In the genomic region with DNA sequence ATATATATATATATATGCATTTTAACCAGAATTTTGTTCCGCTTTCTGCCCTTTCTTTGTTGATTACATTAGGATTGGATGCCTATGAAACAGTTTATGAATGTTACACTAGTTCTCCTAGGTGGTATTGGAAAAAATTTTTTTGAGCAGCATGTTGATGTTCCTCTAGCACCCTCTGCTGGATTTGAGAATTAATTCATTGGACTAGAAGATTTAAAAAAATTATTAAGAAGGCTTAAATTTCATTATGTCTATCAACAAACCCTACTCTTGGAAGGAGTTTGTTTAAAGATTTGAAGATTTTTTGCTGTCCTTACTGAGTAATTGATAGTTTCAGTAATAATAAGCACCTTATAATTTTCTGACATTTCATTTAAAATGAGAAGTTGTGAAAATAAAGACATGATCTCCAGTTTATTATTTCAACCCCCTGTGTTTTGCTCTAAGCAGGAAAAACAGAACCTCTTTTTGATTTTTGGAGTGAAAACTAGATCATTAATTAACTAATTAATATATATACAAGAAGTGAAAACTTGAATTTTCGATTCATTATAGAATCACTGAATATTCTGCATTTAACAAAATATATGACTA, we compare ENCODE assay signal across 8 cellular contexts.
DNase-seq lines count a peak whose midpoint lies in the region; ATAC-seq, FAIRE-seq and TF ChIP-seq lines count a peak whose summit lies in the region.

No MANE protein-coding gene starts in this region.

- H3K36me3 ChIP-seq in MM.1S (replicated peaks; ENCODE audit: insufficient read depth, low read length) = no peaks in the 10 kb centered on the region
- H3K36me3 ChIP-seq in SK-N-MC (ENCODE audit: insufficient read depth, low read length) = no peaks in the 10 kb centered on the region
- H3K36me3 ChIP-seq in tibial artery = peaks cover 0 to 4% (median 0%) of the 10 kb centered on the region in 3 donors

- H3F3A ChIP-seq in MM.1S (ENCODE audit: insufficient read depth, low read length) = no peaks in the 10 kb centered on the region

- no peaks in the 10 kb centered on the region for H4K20me1 ChIP-seq in MM.1S (ENCODE audit: insufficient read depth, low read length)

- peak; percentile 79 for FAIRE-seq in frontal cortex (lab: Jason Lieb, UNC)

- no peaks in the 10 kb centered on the region for H3K9me2 ChIP-seq in MM.1S (replicated peaks; ENCODE audit: insufficient read depth, low read length)

- H3K79me2 ChIP-seq in MM.1S (ENCODE audit: low read length) = no peaks in the 10 kb centered on the region

- H3K4me3 ChIP-seq in MM.1S (ENCODE audit: low read length) (no peak overlapping the region), SK-N-MC (no peak overlapping the region), tibial artery (no peak overlapping the region)

- H3K9me3 ChIP-seq in MM.1S (replicated peaks; ENCODE audit: insufficient read depth, low read length) = no peaks in the 10 kb centered on the region
- no peaks in the 10 kb centered on the region for H3K9me3 ChIP-seq in SK-N-MC (ENCODE audit: low read depth, low read length)
- no peaks in the 10 kb centered on the region for H3K9me3 ChIP-seq in tibial artery

- DNase-seq in GM10266 (ENCODE audit: extremely low spot score) (peak; percentile 32), MM.1S (peak; percentile 14), SK-N-MC (ENCODE audit: low read depth, low spot score) (peak; percentile 67), frontal cortex (ENCODE audit: low spot score in 2 of 2) (peak in 1 of 2 donors; percentile 25), tibial artery (no peak), activated gamma-delta T cell treated with Interleukin-2 at 50 U/mL for 16 hours (no peak)
- no peak for DNase-seq in stimulated activated naive CD4-positive, alpha-beta T cell treated with Interleukin-2 at 50 U/mL for 16 hours (lab: John Stamatoyannopoulos, UW)

- no peak for ATAC-seq in GM18909 (IDR thresholded peaks at IDR 0.05; ENCODE audit: poor library complexity, unreplicated experiment)

- H2AFZ ChIP-seq in MM.1S (ENCODE audit: low read length) = no peak overlapping the region

- no peak overlapping the region for H3K9ac ChIP-seq in MM.1S (ENCODE audit: low read length)
- H3K9ac ChIP-seq in SK-N-MC (ENCODE audit: insufficient read length) = no peak overlapping the region

- H3K4me2 ChIP-seq in MM.1S (ENCODE audit: low read depth, low read length) = no peak overlapping the region

- no peaks in the 10 kb centered on the region for H3K4me1 ChIP-seq in MM.1S (ENCODE audit: low read length)
- H3K4me1 ChIP-seq in tibial artery = no peaks in the 10 kb centered on the region

- H3K27ac ChIP-seq in MM.1S (ENCODE audit: low read length) (no peak overlapping the region), SK-N-MC (no peak overlapping the region), tibial artery (no peak overlapping the region)

- peak; percentile 48 for TF ChIP-seq CTCF in GM10266 (IDR thresholded peaks at IDR 0.05; ENCODE audit: control insufficient read depth, insufficient read depth, low read depth, missing control alignments)
- TF ChIP-seq CTCF in MM.1S (IDR thresholded peaks at IDR 0.05; ENCODE audit: low read length) = peak; percentile 29
- TF ChIP-seq CTCF in tibial artery (IDR thresholded peaks at IDR 0.05) = peak; percentile 18 to 42

- intact Hi-C loops in tibial artery (cut with DNase I; ENCODE audit: low total_unique reads) = no loop called here

- H3K27me3 ChIP-seq in MM.1S (replicated peaks; ENCODE audit: insufficient read depth, low read length) (no peaks in the 10 kb centered on the region), tibial artery (no peaks in the 10 kb centered on the region)

Comparison
In these comparisons a context has a peak if more than half of its experiments do, and no peak if none do; other contexts are left out.
1. DNase-seq: peak in GM10266 (single experiment), MM.1S (single experiment) and SK-N-MC (single experiment); none in tibial artery (0 of 2), activated gamma-delta T cell treated with Interleukin-2 at 50 U/mL for 16 hours (single experiment) and stimulated activated naive CD4-positive, alpha-beta T cell treated with Interleukin-2 at 50 U/mL for 16 hours (single experiment).
2. Peak in every context shown above with its lines, with median percentiles within 50 percentile points of each other: CTCF ChIP-seq.